Comparison of ENCODE assay signal across 8 cellular contexts in genomic region chr16:10942352-10943297, GRCh38. TPM values are rescaled to one million over a fixed set of nuclear protein-coding genes. Genes with fewer than 3 reads are reported as not detected.
DNase-seq lines count a peak whose midpoint lies in the region; TF ChIP-seq lines count a peak whose summit lies in the region.

Gene DEXI, minus strand, starts transcription at chr16:10942468. Its CDS starts 463 bp downstream, at chr16:10942005.

- H3K4me3 ChIP-seq in fibroblast of villous mesenchyme (ENCODE audit: low read depth, low read length): peak within 1 kb of the TSS; percentile 76
- peak within 1 kb of the TSS; percentile 76 for H3K4me3 ChIP-seq in neural progenitor cell

- H3F3A ChIP-seq in neural progenitor cell (ENCODE audit: low read depth): peaks cover 13% of the 10 kb centered on the region

- no peaks in the 10 kb centered on the region for H3K27me3 Mint-ChIP-seq in neural progenitor cell (ENCODE audit: insufficient read depth, low read depth)

- no peaks in the 10 kb centered on the region for H3K9me3 ChIP-seq in neural progenitor cell (ENCODE audit: low read depth)

- H3K27ac Mint-ChIP-seq in neural progenitor cell: peak within 1 kb of the TSS; percentile 18

- TF ChIP-seq CTCF in fibroblast of villous mesenchyme (IDR thresholded peaks at IDR 0.05; ENCODE audit: insufficient read depth, low read depth, low read length) (no peak), neural progenitor cell (IDR thresholded peaks at IDR 0.05) (peak; percentile 14)

- no peaks in the 10 kb centered on the region for H3K36me3 ChIP-seq in neural progenitor cell

- no peaks in the 10 kb centered on the region for H3K36me3 Mint-ChIP-seq in neural progenitor cell

- no peak within 1 kb of the TSS for H3K27ac ChIP-seq in neural progenitor cell

- H3K9ac ChIP-seq in neural progenitor cell: peak within 1 kb of the TSS; percentile 57

- H3K27me3 ChIP-seq in neural progenitor cell: peaks cover 16% of the 10 kb centered on the region

- H4K20me1 ChIP-seq in neural progenitor cell (ENCODE audit: low read depth): peaks cover 47% of the 10 kb centered on the region

- H3K4me1 ChIP-seq in neural progenitor cell: peaks cover 30% of the 10 kb centered on the region

- peak; percentile 90 for DNase-seq in EL
- DNase-seq in GOT3 (lab: John Stamatoyannopoulos, UW): peak; percentile 62
- DNase-seq in LoVo (ENCODE audit: low spot score): peak; percentile 93
- peak; percentile 94 to 96 for DNase-seq in SHP77 (lab: John Stamatoyannopoulos, UW)
- peak; percentile 94 for DNase-seq in activated gamma-delta T cell (lab: John Stamatoyannopoulos, UW)
- DNase-seq in fibroblast of villous mesenchyme (ENCODE audit: low read depth): peak; percentile 88
- DNase-seq in neural progenitor cell (ENCODE audit: low spot score): peak; percentile 95
- peak; percentile 76 for DNase-seq in stromal cell of bone marrow (ENCODE audit: low read depth)

- H3K4me1 Mint-ChIP-seq in neural progenitor cell: peaks cover 54% of the 10 kb centered on the region

- H3K4me3 Mint-ChIP-seq in neural progenitor cell: peak within 1 kb of the TSS; percentile 95

- peaks cover 36% of the 10 kb centered on the region for H3K79me2 ChIP-seq in neural progenitor cell (ENCODE audit: low read depth)

- H3K4me2 ChIP-seq in neural progenitor cell: peak within 1 kb of the TSS; percentile 84

- no peaks in the 10 kb centered on the region for H3K9me3 Mint-ChIP-seq in neural progenitor cell

- H2AFZ ChIP-seq in neural progenitor cell (replicated peaks): peak within 1 kb of the TSS; percentile 88

RNA-seq across cellular contexts. Expression of gene DEXI, which starts in this region (rescaled TPM):
- total RNA-seq in fibroblast of villous mesenchyme (40.2 and 41.2 TPM in 2 replicates), neural progenitor cell (ENCODE audit: low replicate concordance) (16.4 and 45.9 TPM in 2 replicates)
